Comparison of ENCODE assay signal across 22 cellular contexts in the genomic region with DNA sequence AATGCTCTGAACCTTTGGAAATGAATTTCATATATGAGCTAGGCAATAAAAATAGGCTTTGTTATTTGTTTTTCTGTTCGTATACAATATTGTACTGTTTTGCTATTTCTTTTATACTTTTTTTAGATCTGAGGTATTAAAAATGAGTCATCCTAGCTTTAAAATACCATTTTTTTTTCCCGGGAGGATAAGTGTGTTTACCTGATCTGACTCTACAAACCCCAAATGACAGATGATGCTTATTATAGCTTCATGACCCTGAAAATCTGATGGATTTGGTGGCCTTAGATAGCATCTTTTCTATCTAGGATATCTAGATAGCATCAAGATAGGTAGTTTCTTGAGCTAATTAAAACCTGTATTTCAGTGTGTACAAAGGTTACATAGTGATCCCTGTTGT.
"Had no signal": no experiment of that assay in that cellular context is flagged by ENCODE, and none has a peak within 500 bp of the region (broad histone marks: within the 10 kb centered on the region; RNA-seq: fewer than 3 reads in every experiment).

No MANE protein-coding gene starts in this region.

- H3K4me1 ChIP-seq: breast epithelium had no signal

- ATAC-seq: activated CD4-positive, CD25-positive, alpha-beta regulatory T cell treated with anti-CD3 and anti-CD28 coated beads, Interleukin-2, amount 50 U/mL, for 24 hours; gastroesophageal sphincter; heart left ventricle; mucosa of descending colon; naive thymus-derived CD4-positive, alpha-beta T cell; right cardiac atrium had no signal

- H3K27me3 ChIP-seq: breast epithelium, gastroesophageal sphincter, heart left ventricle, stomach, testis, upper lobe of left lung had no signal

- H3K27ac ChIP-seq: breast epithelium, gastroesophageal sphincter, psoas muscle, skin epidermis, stomach, testis, upper lobe of left lung had no signal

- DNase-seq: activated CD4-positive, alpha-beta T cell treated with anti-CD3 and anti-CD28 coated beads, Interleukin-2, amount 10 ng/mL, durations not matched to agents 7 days and 5 days; activated CD8-positive, alpha-beta memory T cell treated with anti-CD3 and anti-CD28 coated beads, Interleukin-2, amount 50 U/mL, for 4 hours; activated effector memory CD4-positive, alpha-beta T cell treated with Interleukin-2 at 50 U/mL for 16 hours; activated naive CD4-positive, alpha-beta T cell treated with anti-CD3 and anti-CD28 coated beads, Interleukin-2, amount 50 U/mL, for 16 hours; activated T-cell treated with anti-CD3 and anti-CD28 coated beads, Interleukin-2, amount 50 U/mL, for 48 hours; cerebellar nuclear complex; cortex of kidney; effector CD4-positive, alpha-beta T cell; heart left ventricle; mesenchymal stem cell; mucosa of descending colon; naive thymus-derived CD4-positive, alpha-beta T cell; psoas muscle; right cardiac atrium; stimulated activated CD4-positive, alpha-beta T cell treated with anti-CD3 and anti-CD28 coated beads, Interleukin-4, amount 100 ng/mL, for 1 hour; stomach; testis; upper lobe of left lung had no signal
